Comparison of ENCODE assay signal across 11 cellular contexts in the genomic region with DNA sequence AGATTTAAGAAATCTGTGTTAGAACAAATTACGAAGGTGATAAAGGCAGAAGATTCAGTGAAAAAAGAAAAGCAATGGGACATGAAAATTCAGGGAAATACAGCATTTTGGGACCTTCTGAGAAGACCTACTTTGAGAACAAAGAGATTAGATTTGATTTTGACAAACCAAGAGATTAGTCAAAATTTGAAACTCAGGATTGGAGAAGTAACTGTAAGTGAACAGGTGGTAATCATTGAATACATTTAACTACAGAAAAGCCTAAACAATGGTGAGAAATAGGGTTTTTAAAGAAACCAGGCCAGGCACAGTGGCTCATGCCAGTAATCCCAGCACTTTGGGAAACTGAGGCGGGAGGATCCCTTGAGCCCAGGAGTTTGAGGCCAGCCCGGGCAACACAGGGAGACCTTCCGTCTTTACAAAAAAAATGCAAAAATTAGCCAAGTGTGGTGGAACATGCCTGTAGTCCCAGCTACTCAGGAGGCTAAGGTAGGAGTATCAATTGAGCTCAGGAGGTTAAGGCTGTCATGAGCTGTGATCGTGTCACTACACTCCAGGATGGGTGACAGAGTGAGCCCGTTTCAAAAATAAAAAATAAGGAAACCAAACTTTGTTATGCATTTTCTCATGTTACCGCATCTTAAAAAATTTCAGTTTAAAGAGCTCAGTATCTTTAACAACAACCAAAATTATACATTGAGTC. TPM values are rescaled to one million over a fixed set of nuclear protein-coding genes. Genes with fewer than 3 reads are reported as not detected.
DNase-seq lines count a peak whose midpoint lies in the region; ATAC-seq, FAIRE-seq and TF ChIP-seq lines count a peak whose summit lies in the region.
"Had no signal": no experiment of that assay in that cellular context is flagged by ENCODE, and none has a peak within 500 bp of the region (broad histone marks: within the 10 kb centered on the region; RNA-seq: fewer than 3 reads in every experiment).

No MANE protein-coding gene starts in this region.

- H3K36me3 ChIP-seq in Loucy (ENCODE audit: insufficient read depth, low read length) (no peaks in the 10 kb centered on the region), fibroblast of lung (ENCODE audit: control insufficient read depth, insufficient read depth, low read length) (no peaks in the 10 kb centered on the region)

- FAIRE-seq in RCC 7860 (lab: Jason Lieb, UNC): no peak

- H3K9ac ChIP-seq in Loucy (ENCODE audit: low read depth, low read length, poor library complexity, severe bottlenecking) (no peak overlapping the region), fibroblast of lung (ENCODE audit: insufficient read depth, low read length) (no peak overlapping the region)

- TF ChIP-seq CTCF in AG04450 (IDR thresholded peaks at IDR 0.05; ENCODE audit: low read depth, low read length) (no peak), Loucy (conservative IDR thresholded peaks at IDR 0.05; ENCODE audit: low read length) (no peak), fibroblast of lung (conservative IDR thresholded peaks at IDR 0.05 in 1 of 2, IDR thresholded peaks at IDR 0.05 in 1 of 2; ENCODE audit: low read depth in 1 of 2, low read length in 2 of 2) (no peak), type B pancreatic cell (conservative IDR thresholded peaks at IDR 0.05) (no peak)

- H3K4me1 ChIP-seq in Loucy (ENCODE audit: insufficient read depth, low read length, poor library complexity, severe bottlenecking): peaks cover 12% of the 10 kb centered on the region
- H3K4me1 ChIP-seq in fibroblast of lung (ENCODE audit: control insufficient read depth, extremely low read depth, insufficient read depth, low read length): peaks cover 23% of the 10 kb centered on the region

- ATAC-seq in GM21381 (IDR thresholded peaks at IDR 0.05; ENCODE audit: unreplicated experiment): peak; percentile 39
- ATAC-seq: CD8-positive, alpha-beta T cell had no signal

- no peak overlapping the region for H3K27ac Mint-ChIP-seq in type B pancreatic cell
- H3K27ac Mint-ChIP-seq: CD8-positive, alpha-beta T cell had no signal

- H3K4me3 ChIP-seq in AG04450 (ENCODE audit: low read depth, low read length): no peak overlapping the region
- no peak overlapping the region for H3K4me3 ChIP-seq in Loucy (ENCODE audit: low read length, poor library complexity, severe bottlenecking)
- peak overlapping the region in 1 of 4 experiments; percentile 1 for H3K4me3 ChIP-seq in fibroblast of lung (replicated peaks in 1 of 4; ENCODE audit: control extremely low read depth in 1 of 4, insufficient read depth in 1 of 4, low read depth in 3 of 4, low read length in 4 of 4)

- H3F3A ChIP-seq in Loucy (ENCODE audit: low read depth): no peaks in the 10 kb centered on the region

- H3K4me2 ChIP-seq in Loucy (ENCODE audit: low read depth, low read length, poor library complexity, severe bottlenecking) (peak overlapping the region; percentile 7), fibroblast of lung (ENCODE audit: extremely low read depth, insufficient read depth, low read length) (peak overlapping the region; percentile 72)

- H3K36me3 Mint-ChIP-seq in type B pancreatic cell: no peaks in the 10 kb centered on the region
- H3K36me3 Mint-ChIP-seq: CD8-positive, alpha-beta T cell had no signal

- H3K27ac ChIP-seq in AG04450 (ENCODE audit: low read depth, low read length) (peak overlapping the region; percentile 53), fibroblast of lung (ENCODE audit: insufficient read depth, low read length) (peak overlapping the region; percentile 77)

- H3K79me2 ChIP-seq in Loucy (ENCODE audit: insufficient read depth, low read length) (no peaks in the 10 kb centered on the region), fibroblast of lung (ENCODE audit: control insufficient read depth, insufficient read depth, low read length) (no peaks in the 10 kb centered on the region)

- H3K9me3 Mint-ChIP-seq in type B pancreatic cell: no peaks in the 10 kb centered on the region
- H3K9me3 Mint-ChIP-seq: CD8-positive, alpha-beta T cell had no signal

- no peak overlapping the region for H3K4me3 Mint-ChIP-seq in type B pancreatic cell
- H3K4me3 Mint-ChIP-seq: CD8-positive, alpha-beta T cell had no signal

- H3K9me2 ChIP-seq in Loucy (replicated peaks; ENCODE audit: low read depth, low read length): no peaks in the 10 kb centered on the region

- CTCF ChIA-PET in AG04450 (lab: Charles Lee): interaction anchor here (0.6 to 2.1 kb wide), 4 partner anchors 20 to 134 kb away, joined by 3 to 9 read pairs (median 4); no protein-coding TSS in a partner anchor

- H3K27me3 ChIP-seq in AG04450 (ENCODE audit: control insufficient read depth, insufficient read depth, low read length) (no peaks in the 10 kb centered on the region), Loucy (ENCODE audit: insufficient read depth, low read length, poor library complexity, severe bottlenecking) (no peaks in the 10 kb centered on the region), fibroblast of lung (ENCODE audit: control insufficient read depth, insufficient read depth, low read length) (no peaks in the 10 kb centered on the region)

- H4K20me1 ChIP-seq in Loucy (ENCODE audit: insufficient read depth, low read length, poor library complexity, severe bottlenecking) (no peaks in the 10 kb centered on the region), fibroblast of lung (ENCODE audit: control insufficient read depth, extremely low read depth, insufficient read depth, low read length) (no peaks in the 10 kb centered on the region)

- H2AFZ ChIP-seq in Loucy (ENCODE audit: low read length) (peak overlapping the region; percentile 57; the same call in 1 of the 2 replicates), fibroblast of lung (ENCODE audit: low read length) (peak overlapping the region; percentile 23)

- no peaks in the 10 kb centered on the region for H3K27me3 Mint-ChIP-seq in type B pancreatic cell

- H3K9me3 ChIP-seq in AG04450 (ENCODE audit: control insufficient read depth, insufficient read depth, low read length) (no peaks in the 10 kb centered on the region), Loucy (ENCODE audit: insufficient read depth, low read depth, low read length) (no peaks in the 10 kb centered on the region), fibroblast of lung (ENCODE audit: control insufficient read depth, insufficient read depth, low read depth, low read length) (no peaks in the 10 kb centered on the region)

- POLR2A ChIA-PET in AG04450 (lab: Yijun Ruan, JAX): interaction anchor here (1.2 to 2.4 kb wide), 2 partner anchors 8 to 87 kb away, joined by 3 to 8 read pairs; a partner anchor contains a TSS

- H3K4me1 Mint-ChIP-seq in type B pancreatic cell (ENCODE audit: unreplicated experiment): peaks cover 4% of the 10 kb centered on the region

- DNase-seq in AG04450 (ENCODE audit: low read depth, low spot score) (no peak), fibroblast of lung (ENCODE audit: low read depth in 2 of 2) (no peak), T-helper 1 cell (no peak), type B pancreatic cell (ENCODE audit: extremely low spot score, unreplicated experiment) (no peak), NCI-H526 treated with DMSO at 0.1 percent for 48 hours (lab: John Stamatoyannopoulos, UW) (no peak), RCC 7860 (ENCODE audit: low spot score) (no peak)
- DNase-seq: activated CD4-positive, alpha-beta T cell treated with anti-CD3 and anti-CD28 coated beads for 4 hours; CD8-positive, alpha-beta T cell; NCI-H774 had no signal

RNA-seq across cellular contexts. Expression of a gene that starts 8.9 kb away (rescaled TPM):
- 27.6 and 33.8 TPM in 2 replicates for polyA plus RNA-seq in AG04450 (2011; rRNA removed)
- 14.3 and 21.4 TPM in 2 replicates for polyA minus RNA-seq in AG04450 (2011; rRNA and poly(A)+ RNA removed)
- total RNA-seq in fibroblast of lung: 27.2 and 46.9 TPM in 2 replicates
- polyA plus RNA-seq in fibroblast of lung: 41.4 and 41.7 TPM in 2 replicates
- polyA plus RNA-seq in fibroblast of lung (2012): 38.1 and 38.4 TPM in 2 replicates
- 3.5 and 4.9 TPM in 2 replicates for polyA minus RNA-seq in fibroblast of lung (ENCODE audit: low replicate concordance)
- total RNA-seq in type B pancreatic cell (ENCODE audit: low replicate concordance): 16.9 and 25.6 TPM in 2 replicates
